ENCODE assay signal across 35 cellular contexts in the genomic region with DNA sequence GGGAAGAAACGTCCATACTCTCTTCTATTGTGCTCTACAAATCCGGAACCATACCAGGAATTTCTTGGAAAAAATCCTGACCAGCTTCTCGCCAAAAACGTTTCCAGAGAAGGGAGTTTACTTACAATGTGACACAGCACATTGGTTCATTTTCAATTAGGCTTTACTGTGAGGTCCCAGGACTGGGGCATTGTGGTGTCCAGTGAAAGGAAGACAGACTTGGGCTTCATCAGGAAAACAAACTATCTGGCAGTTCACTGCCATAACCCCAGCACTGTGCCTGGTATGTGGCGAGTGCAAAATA. TPM values are rescaled to one million over a fixed set of nuclear protein-coding genes. Genes with fewer than 3 reads are reported as not detected.
"Had no signal": no experiment of that assay in that cellular context is flagged by ENCODE, and none has a peak within 500 bp of the region (broad histone marks: within the 10 kb centered on the region; RNA-seq: fewer than 3 reads in every experiment).

No MANE protein-coding gene starts in this region.

- H3K4me1 Mint-ChIP-seq: immature natural killer cell; stimulated activated memory B cell treated with anti-CD40 and anti-IgM and Interleukin-4, amounts not matched to agents 10 μg/mL and 1 μg/mL and 100 μg/mL, for 72 hours; stimulated activated naive CD8-positive, alpha-beta T cell treated with anti-CD3 and anti-CD28 coated beads, Interleukin-15, amount 100 ng/mL, for 72 hours had no signal

- H3K36me3 Mint-ChIP-seq: immature natural killer cell; stimulated activated memory B cell treated with anti-CD40 and anti-IgM and Interleukin-4, amounts not matched to agents 10 μg/mL and 1 μg/mL and 100 μg/mL, for 72 hours had no signal

- H3K9me3 ChIP-seq: body of pancreas, colonic mucosa, pancreas, psoas muscle, right atrium auricular region, thyroid gland, upper lobe of right lung had no signal

- H3K9me3 Mint-ChIP-seq: effector memory CD8-positive, alpha-beta T cell; immature natural killer cell; naive thymus-derived CD4-positive, alpha-beta T cell; stimulated activated memory B cell treated with anti-CD40 and anti-IgM and Interleukin-4, amounts not matched to agents 10 μg/mL and 1 μg/mL and 100 μg/mL, for 72 hours; stimulated activated naive CD8-positive, alpha-beta T cell treated with anti-CD3 and anti-CD28 coated beads, Interleukin-15, amount 100 ng/mL, for 72 hours had no signal

- H3K27ac Mint-ChIP-seq: activated naive CD8-positive, alpha-beta T cell; effector memory CD8-positive, alpha-beta T cell; immature natural killer cell; naive thymus-derived CD4-positive, alpha-beta T cell; stimulated activated memory B cell treated with anti-CD40 and anti-IgM and Interleukin-4, amounts not matched to agents 10 μg/mL and 1 μg/mL and 100 μg/mL, for 72 hours had no signal

- H3K4me3 ChIP-seq: body of pancreas, cardiac muscle cell, colonic mucosa, pancreas, psoas muscle, right atrium auricular region, smooth muscle cell, thyroid gland, upper lobe of right lung had no signal

- FAIRE-seq: frontal cortex, pancreas had no signal

- H3K27me3 ChIP-seq: body of pancreas, cardiac muscle cell, colonic mucosa, pancreas, right atrium auricular region, thyroid gland, upper lobe of right lung had no signal

- H3K36me3 ChIP-seq: cardiac muscle cell, colonic mucosa, pancreas, right atrium auricular region, thyroid gland, upper lobe of right lung had no signal

- DNase-seq: activated CD4-positive, alpha-beta T cell treated with anti-CD3 and anti-CD28 coated beads for 4 hours; activated CD4-positive, alpha-beta T cell treated with anti-CD3 and anti-CD28 coated beads, Interleukin-2, amount 50 U/mL, for 4 hours; activated CD8-positive, alpha-beta memory T cell treated with anti-CD3 and anti-CD28 coated beads for 24 hours; activated effector memory CD4-positive, alpha-beta T cell treated with Interleukin-2 at 50 U/mL for 16 hours; activated naive CD4-positive, alpha-beta T cell treated with Interleukin-2 at 50 U/mL for 16 hours; anterior cingulate cortex; body of pancreas; cerebellar nuclear complex; colonic mucosa; effector memory CD8-positive, alpha-beta T cell; glutamatergic neuron; immature natural killer cell; midbrain; naive thymus-derived CD4-positive, alpha-beta T cell; nucleus accumbens; pancreas; psoas muscle; stimulated activated CD4-positive, alpha-beta T cell treated with anti-CD3 and anti-CD28 coated beads, Interleukin-1b, Interleukin-23, amount 100 ng/mL, for 48 hours; stimulated activated CD4-positive, alpha-beta T cell treated with anti-CD3 and anti-CD28 coated beads, Interleukin-4, amount 100 ng/mL, for 4 hours; stimulated activated CD8-positive, alpha-beta memory T cell treated with anti-CD3 and anti-CD28 coated beads, Interleukin-4, amount 100 ng/mL, for 48 hours; stimulated activated naive CD8-positive, alpha-beta T cell treated with anti-CD3 and anti-CD28 coated beads, Interleukin-15, amount 100 ng/mL, for 72 hours; substantia nigra; T-helper 1 cell; thyroid gland; upper lobe of right lung had no signal

- ATAC-seq: effector memory CD8-positive, alpha-beta T cell; esophagus mucosa; naive thymus-derived CD4-positive, alpha-beta T cell; psoas muscle; stimulated activated memory B cell treated with anti-CD40 and anti-IgM and Interleukin-4, amounts not matched to agents 10 μg/mL and 1 μg/mL and 100 μg/mL, for 72 hours; stimulated activated naive CD8-positive, alpha-beta T cell treated with anti-CD3 and anti-CD28 coated beads, Interleukin-15, amount 100 ng/mL, for 72 hours; upper lobe of right lung had no signal

- H3K27ac ChIP-seq: body of pancreas, cardiac muscle cell, colonic mucosa, pancreas, psoas muscle, right atrium auricular region, thyroid gland, upper lobe of right lung had no signal

- H3K4me3 Mint-ChIP-seq: activated naive CD8-positive, alpha-beta T cell; effector memory CD8-positive, alpha-beta T cell; immature natural killer cell; naive thymus-derived CD4-positive, alpha-beta T cell; stimulated activated memory B cell treated with anti-CD40 and anti-IgM and Interleukin-4, amounts not matched to agents 10 μg/mL and 1 μg/mL and 100 μg/mL, for 72 hours; stimulated activated naive CD8-positive, alpha-beta T cell treated with anti-CD3 and anti-CD28 coated beads, Interleukin-15, amount 100 ng/mL, for 72 hours had no signal

- H3K27me3 Mint-ChIP-seq: activated naive CD8-positive, alpha-beta T cell; stimulated activated naive CD8-positive, alpha-beta T cell treated with anti-CD3 and anti-CD28 coated beads, Interleukin-15, amount 100 ng/mL, for 72 hours had no signal

- H3K4me1 ChIP-seq: body of pancreas, colonic mucosa, pancreas, psoas muscle, right atrium auricular region, thyroid gland, upper lobe of right lung had no signal

RNA-seq across cellular contexts. Expression of a gene that starts 45.6 kb away (rescaled TPM):
- total RNA-seq: cardiac muscle cell; frontal cortex; kidney epithelial cell; naive thymus-derived CD4-positive, alpha-beta T cell; smooth muscle cell had no signal
- polyA plus RNA-seq: cardiac muscle cell; immature natural killer cell; naive thymus-derived CD4-positive, alpha-beta T cell; neural cell; smooth muscle cell had no signal

RNA-seq across cellular contexts. Expression of a gene that starts 49.7 kb away (rescaled TPM):
- total RNA-seq: cardiac muscle cell; esophagus mucosa; frontal cortex; kidney epithelial cell; lower leg skin; naive thymus-derived CD4-positive, alpha-beta T cell; psoas muscle; right atrium auricular region; smooth muscle cell; thyroid gland; upper lobe of right lung had no signal
- polyA plus RNA-seq: cardiac muscle cell; immature natural killer cell; naive thymus-derived CD4-positive, alpha-beta T cell; neural cell; psoas muscle; smooth muscle cell had no signal

RNA-seq across cellular contexts. Expression of a gene that starts 59.7 kb away (rescaled TPM):
- polyA plus RNA-seq: immature natural killer cell; naive thymus-derived CD4-positive, alpha-beta T cell had no signal
